In genomic region chr13:31947105-31947504, GRCh38 we compare ENCODE assay signal across 15 cellular contexts.
DNase-seq lines count a peak whose midpoint lies in the region; ATAC-seq, FAIRE-seq and TF ChIP-seq lines count a peak whose summit lies in the region.
"Had no signal": no experiment of that assay in that cellular context is flagged by ENCODE, and none has a peak within 500 bp of the region (broad histone marks: within the 10 kb centered on the region; RNA-seq: fewer than 3 reads in every experiment).

No MANE protein-coding gene starts in this region.

- FAIRE-seq in kidney (lab: Jason Lieb, UNC): no peak

- H3K27me3 Mint-ChIP-seq in GM23338 (ENCODE audit: insufficient read depth, low read depth, poor library complexity): peaks cover 2% of the 10 kb centered on the region

- no peaks in the 10 kb centered on the region for H4K20me1 ChIP-seq in GM23338 (replicated peaks; ENCODE audit: insufficient read depth)

- H3K4me3 Mint-ChIP-seq in GM23338: no peak overlapping the region

- intact Hi-C loops in kidney (cut with DNase I): no loop called here

- H3K27me3 ChIP-seq in GM23338 (ENCODE audit: insufficient read depth): no peaks in the 10 kb centered on the region
- H3K27me3 ChIP-seq in SJCRH30: no peaks in the 10 kb centered on the region
- H3K27me3 ChIP-seq: sigmoid colon had no signal

- H3K36me3 Mint-ChIP-seq in GM23338 (ENCODE audit: low read depth): no peaks in the 10 kb centered on the region

- H3K9me3 Mint-ChIP-seq in GM23338: no peaks in the 10 kb centered on the region

- DNase-seq in ACHN (peak; percentile 43), GM23338 (ENCODE audit: low spot score) (no peak), NOMO-1 treated with dmso at 0.1 percent for 144 hours (lab: John Stamatoyannopoulos, UW; ENCODE audit: unreplicated experiment) (peak; percentile 31), kidney (no peak), globus pallidus (ENCODE audit: low spot score) (no peak), NCI-H2171 treated with DMSO at 0.1 percent for 48 hours (lab: John Stamatoyannopoulos, UW) (no peak), NCI-H510A (lab: John Stamatoyannopoulos, UW) (no peak), SJCRH30 (no peak)
- DNase-seq: activated CD8-positive, alpha-beta memory T cell treated with anti-CD3 and anti-CD28 coated beads, Interleukin-2, amount 50 U/mL, for 48 hours; amniotic stem cell; effector CD8-positive, alpha-beta T cell; hypothalamus; NCI-H187 treated with DMSO at 0.1 percent for 48 hours; sigmoid colon had no signal

- peaks cover 22% of the 10 kb centered on the region for H3K4me1 Mint-ChIP-seq in GM23338

- H3K27ac ChIP-seq in GM23338 (ENCODE audit: low read depth) (no peak overlapping the region), kidney (ENCODE audit: low read depth in 2 of 2, low read length in 2 of 2) (no peak overlapping the region), SJCRH30 (no peak overlapping the region)
- H3K27ac ChIP-seq: sigmoid colon had no signal

- H3K4me3 ChIP-seq in GM23338 (no peak overlapping the region), kidney (ENCODE audit: low read length in 2 of 2) (no peak overlapping the region), SJCRH30 (no peak overlapping the region)
- H3K4me3 ChIP-seq: HAP-1, sigmoid colon had no signal

- H3K79me2 ChIP-seq in GM23338 (replicated peaks; ENCODE audit: insufficient read depth): no peaks in the 10 kb centered on the region

- no peaks in the 10 kb centered on the region for H3F3A ChIP-seq in GM23338 (replicated peaks; ENCODE audit: low read depth)

- no peak overlapping the region for H3K4me2 ChIP-seq in GM23338

- H3K36me3 ChIP-seq in GM23338 (ENCODE audit: insufficient read depth): no peaks in the 10 kb centered on the region
- no peaks in the 10 kb centered on the region for H3K36me3 ChIP-seq in kidney (ENCODE audit: control insufficient read depth in 1 of 2, insufficient read depth in 2 of 2, low read length in 2 of 2)
- H3K36me3 ChIP-seq in SJCRH30: no peaks in the 10 kb centered on the region
- H3K36me3 ChIP-seq: HAP-1, sigmoid colon had no signal

- TF ChIP-seq CTCF in GM23338 (conservative IDR thresholded peaks at IDR 0.05; ENCODE audit: low read depth in 2 of 2) (peak in 1 of 2 experiments; percentile 48; a peak in 2 of 4 replicates), kidney (IDR thresholded peaks at IDR 0.05; ENCODE audit: borderline replicate concordance, extremely low read depth, insufficient read depth) (peak; percentile 40)

- ATAC-seq in GM23338: peak; percentile 54

- H3K4me1 ChIP-seq in GM23338 (ENCODE audit: insufficient read depth) (peaks cover 5% of the 10 kb centered on the region; the same call in 1 of the 2 replicates), kidney (ENCODE audit: control insufficient read depth in 1 of 2, insufficient read depth in 1 of 2, low read depth in 1 of 2, low read length in 2 of 2) (peaks cover 5% of the 10 kb centered on the region in 2 donors), SJCRH30 (peaks cover 27% of the 10 kb centered on the region)
- H3K4me1 ChIP-seq: HAP-1 had no signal

- in situ Hi-C loops in ACHN (cut with HindIII; ENCODE audit: low pct_ligation_motif_present, low pct_unique_long_range_greater_than_20kb, low sequenced_read_pairs): no loop called here

- no peak overlapping the region for H3K9ac ChIP-seq in kidney (ENCODE audit: low read length in 2 of 2)

- no peak overlapping the region for H2AFZ ChIP-seq in GM23338

- H3K9me2 ChIP-seq in GM23338 (ENCODE audit: insufficient read depth): no peaks in the 10 kb centered on the region

- H3K9me3 ChIP-seq in kidney (ENCODE audit: control insufficient read depth in 1 of 2, low read length in 2 of 2) (no peaks in the 10 kb centered on the region), SJCRH30 (replicated peaks) (no peaks in the 10 kb centered on the region)
- H3K9me3 ChIP-seq: HAP-1, sigmoid colon had no signal

- no peak overlapping the region for H3K27ac Mint-ChIP-seq in GM23338

TF ChIP-seq in GM23338, 12 proteins besides CTCF, POLR2A, EP300 and RAD21 (continues in another document):
- TF ChIP-seq ZNF114 (CRISPR knock-in tag; IDR thresholded peaks at IDR 0.05) (no peak), STAT1 (IDR thresholded peaks at IDR 0.05; ENCODE audit: unreplicated experiment) (no peak), EZH2phosphoT487 (IDR thresholded peaks at IDR 0.05; ENCODE audit: unreplicated experiment) (no peak), REST (IDR thresholded peaks at IDR 0.05; ENCODE audit: unreplicated experiment) (no peak), EZH2 (IDR thresholded peaks at IDR 0.05; ENCODE audit: low read depth, unreplicated experiment) (no peak), POLR2AphosphoS5 (IDR thresholded peaks at IDR 0.05; ENCODE audit: low read depth) (no peak), CREB1 (CRISPR knock-in tag; IDR thresholded peaks at IDR 0.05; ENCODE audit: low read depth) (no peak), JUNB (IDR thresholded peaks at IDR 0.05; ENCODE audit: unreplicated experiment) (no peak), ZNF331 (CRISPR knock-in tag; IDR thresholded peaks at IDR 0.05; ENCODE audit: low read depth) (no peak)

Comparison
In these comparisons a context has a peak if more than half of its experiments do, and no peak if none do; other contexts are left out.
1. DNase-seq: peak in ACHN (single experiment) and NOMO-1 treated with dmso at 0.1 percent for 144 hours (single experiment); none in GM23338 (single experiment), kidney (single experiment), globus pallidus (single experiment), NCI-H2171 treated with DMSO at 0.1 percent for 48 hours (single experiment), NCI-H510A (single experiment) and SJCRH30 (0 of 2).